Comparison of ENCODE assay signal across 8 cellular contexts in the genomic region with DNA sequence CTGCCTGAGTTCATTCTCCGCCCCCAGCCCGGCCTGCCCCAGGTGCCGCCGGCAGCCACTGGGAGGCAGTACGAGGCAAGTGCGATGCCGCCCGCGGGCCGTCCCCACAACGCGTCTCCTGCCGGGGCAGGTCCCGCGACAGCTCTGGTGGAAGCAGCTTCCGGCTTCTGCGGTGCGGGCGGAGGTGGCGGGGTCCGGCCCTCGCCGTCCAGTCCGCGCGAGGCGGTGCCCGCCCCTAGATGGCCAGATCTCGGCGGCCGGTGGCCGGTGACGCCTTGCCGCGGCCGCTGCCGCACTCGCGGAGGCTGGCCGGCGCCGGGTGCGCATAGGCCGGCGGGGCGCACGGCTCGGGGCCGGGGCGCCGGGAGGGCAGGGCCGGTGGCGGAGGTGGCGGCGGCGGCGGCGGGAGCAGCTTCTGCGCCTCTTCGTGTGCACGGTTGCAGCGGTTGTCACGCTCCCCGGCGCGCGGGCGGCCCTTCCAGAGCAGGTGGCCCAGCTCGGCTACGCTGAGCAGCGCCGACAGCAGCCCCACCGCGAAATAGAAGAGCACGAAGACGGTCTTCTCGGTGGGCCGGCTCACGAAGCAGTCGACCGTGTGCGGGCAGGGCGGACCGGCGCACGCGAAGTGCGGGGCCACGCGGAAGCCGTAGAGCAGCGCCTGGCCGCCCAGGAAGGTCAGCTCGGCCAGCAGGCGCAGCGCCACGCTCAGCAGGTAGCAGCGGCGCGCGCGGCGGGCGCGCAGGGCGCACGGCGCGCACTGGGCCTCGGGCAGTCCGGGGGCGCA. TPM values are rescaled to one million over a fixed set of nuclear protein-coding genes. Genes with fewer than 3 reads are reported as not detected.
A peak's percentile ranks its signal among the peaks of the same experiment; 100 is the strongest.
DNase-seq lines count a peak whose midpoint lies in the region; ATAC-seq and TF ChIP-seq lines count a peak whose summit lies in the region.

No MANE protein-coding gene starts in this region.

- intact Hi-C loops in activated CD4-positive, alpha-beta T cell treated with anti-CD3 and anti-CD28 coated beads, Interleukin-2, amount 10 ng/mL, durations not matched to agents 24 days and 14 days (cut with micrococcal nuclease), result loop anchor here (1.0 to 5.0 kb wide), 4 partner anchors 39 to 170 kb away; no protein-coding TSS in a partner anchor

- H3K4me1 Mint-ChIP-seq in activated CD4-positive, alpha-beta T cell treated with anti-CD3 and anti-CD28 coated beads, Interleukin-2, amount 10 ng/mL, durations not matched to agents 24 days and 14 days, result peaks cover 20% of the 10 kb centered on the region

- TF ChIP-seq CTCF in GM13977 (IDR thresholded peaks at IDR 0.05; ENCODE audit: extremely low read depth, insufficient read depth, missing control alignments), result peak; percentile 91

- H3K9me3 Mint-ChIP-seq in activated CD4-positive, alpha-beta T cell treated with anti-CD3 and anti-CD28 coated beads, Interleukin-2, amount 10 ng/mL, durations not matched to agents 24 days and 14 days, result no peaks in the 10 kb centered on the region

- peak overlapping the region; percentile 83 for H3K4me3 Mint-ChIP-seq in activated CD4-positive, alpha-beta T cell treated with anti-CD3 and anti-CD28 coated beads, Interleukin-2, amount 10 ng/mL, durations not matched to agents 24 days and 14 days

- H3K27me3 Mint-ChIP-seq in activated CD4-positive, alpha-beta T cell treated with anti-CD3 and anti-CD28 coated beads, Interleukin-2, amount 10 ng/mL, durations not matched to agents 24 days and 14 days, result no peaks in the 10 kb centered on the region

- DNase-seq in GM13977 (ENCODE audit: low spot score) (peak; percentile 96), NCI-H2227 (lab: John Stamatoyannopoulos, UW; ENCODE audit: unreplicated experiment) (peak; percentile 82)
- peak; percentile 96 for DNase-seq in activated CD4-positive, alpha-beta T cell treated with anti-CD3 and anti-CD28 coated beads, Interleukin-2, amount 10 ng/mL, durations not matched to agents 24 days and 14 days
- DNase-seq in stimulated activated CD8-positive, alpha-beta memory T cell treated with anti-CD3 and anti-CD28 coated beads, Interleukin-4, amount 100 ng/mL, for 48 hours, result peak; percentile 90

- H3K9ac ChIP-seq in duodenal mucosa (ENCODE audit: low read depth in 1 of 2, low read length in 2 of 2), result no peak overlapping the region

- WGBS in mesodermal cell (ENCODE audit: insufficient coverage in 2 of 2), 2 experiments, result 0 to 1% methylated on average over 79 to 109 of the region's 112 CpGs

- peaks cover 0 to 2% of the 10 kb centered on the region in 2 donors for H3K36me3 ChIP-seq in duodenal mucosa (ENCODE audit: control insufficient read depth in 1 of 2, insufficient read depth in 2 of 2, low read length in 2 of 2)
- H3K36me3 ChIP-seq in mesodermal cell (ENCODE audit: control insufficient read depth, insufficient read depth, low read length), result no peaks in the 10 kb centered on the region

- H3K27ac Mint-ChIP-seq in activated CD4-positive, alpha-beta T cell treated with anti-CD3 and anti-CD28 coated beads, Interleukin-2, amount 10 ng/mL, durations not matched to agents 24 days and 14 days, result peak overlapping the region; percentile 67

- H3K27me3 ChIP-seq in duodenal mucosa (ENCODE audit: control insufficient read depth in 1 of 2, insufficient read depth in 2 of 2, low read length in 2 of 2), result no peaks in the 10 kb centered on the region

- in situ Hi-C loops in GM13977 (cut with MboI; ENCODE audit: low pct_unique_long_range_greater_than_20kb, low sequenced_read_pairs, unreplicated experiment), result loop anchor here (10.0 kb wide), 1 partner anchor 172 kb away; no protein-coding TSS in a partner anchor

- H3K9me3 ChIP-seq in duodenal mucosa (ENCODE audit: control insufficient read depth in 1 of 2, low read length in 2 of 2) (no peaks in the 10 kb centered on the region), mesodermal cell (ENCODE audit: control insufficient read depth, low read length) (no peaks in the 10 kb centered on the region)

- H3K4me1 ChIP-seq in duodenal mucosa (ENCODE audit: control insufficient read depth in 1 of 2, insufficient read depth in 2 of 2, low read length in 2 of 2), result peaks cover 12 to 14% of the 10 kb centered on the region in 2 donors
- no peaks in the 10 kb centered on the region for H3K4me1 ChIP-seq in mesodermal cell (ENCODE audit: control insufficient read depth, insufficient read depth, low read length, poor library complexity, severe bottlenecking)

- peak; percentile 71 for ATAC-seq in HG02852 (IDR thresholded peaks at IDR 0.05; ENCODE audit: unreplicated experiment)
- no peak for ATAC-seq in HG03342 (IDR thresholded peaks at IDR 0.05; ENCODE audit: unreplicated experiment)

- H3K27ac ChIP-seq in duodenal mucosa (ENCODE audit: low read depth, low read length), result no peak overlapping the region
- H3K27ac ChIP-seq in mesodermal cell (ENCODE audit: low read depth, low read length, severe bottlenecking), result no peak overlapping the region

- H3K4me3 ChIP-seq in duodenal mucosa (ENCODE audit: low read depth in 1 of 2, low read length in 2 of 2) (peak overlapping the region; percentile 48 to 62), mesodermal cell (ENCODE audit: extremely low read depth, insufficient read depth, low read length, poor library complexity, severe bottlenecking) (peak overlapping the region; percentile 51)

- H3K36me3 Mint-ChIP-seq in activated CD4-positive, alpha-beta T cell treated with anti-CD3 and anti-CD28 coated beads, Interleukin-2, amount 10 ng/mL, durations not matched to agents 24 days and 14 days (ENCODE audit: low read depth), result peaks cover 7% of the 10 kb centered on the region

RNA-seq across cellular contexts. Expression of gene GJD3, which starts 1.6 kb away (rescaled TPM):
- total RNA-seq in activated CD4-positive, alpha-beta T cell treated with anti-CD3 and anti-CD28 coated beads, Interleukin-2, amount 10 ng/mL, durations not matched to agents 24 days and 14 days, result 0.23 and 0.38 TPM in 2 replicates
- 0.37 TPM for polyA plus RNA-seq in mesodermal cell (2013, experiment 1 of 2)
- not detected for polyA plus RNA-seq in mesodermal cell (2013, experiment 2 of 2)

RNA-seq across cellular contexts. Expression of gene RARA, which starts 53.9 kb away (rescaled TPM):
- 24.0 and 26.2 TPM in 2 replicates for total RNA-seq in activated CD4-positive, alpha-beta T cell treated with anti-CD3 and anti-CD28 coated beads, Interleukin-2, amount 10 ng/mL, durations not matched to agents 24 days and 14 days
- polyA plus RNA-seq in mesodermal cell (2013, experiment 1 of 2), result 40.2 TPM
- 31.4 TPM for polyA plus RNA-seq in mesodermal cell (2013, experiment 2 of 2)

RNA-seq across cellular contexts. Expression of gene TOP2A, which starts 54.8 kb away (rescaled TPM):
- total RNA-seq in activated CD4-positive, alpha-beta T cell treated with anti-CD3 and anti-CD28 coated beads, Interleukin-2, amount 10 ng/mL, durations not matched to agents 24 days and 14 days, result 189 and 194 TPM in 2 replicates
- polyA plus RNA-seq in mesodermal cell (2013, experiment 1 of 2), result 189 TPM
- 212 TPM for polyA plus RNA-seq in mesodermal cell (2013, experiment 2 of 2)
